21 cellular contexts compared by ENCODE assay signal in the genomic region with DNA sequence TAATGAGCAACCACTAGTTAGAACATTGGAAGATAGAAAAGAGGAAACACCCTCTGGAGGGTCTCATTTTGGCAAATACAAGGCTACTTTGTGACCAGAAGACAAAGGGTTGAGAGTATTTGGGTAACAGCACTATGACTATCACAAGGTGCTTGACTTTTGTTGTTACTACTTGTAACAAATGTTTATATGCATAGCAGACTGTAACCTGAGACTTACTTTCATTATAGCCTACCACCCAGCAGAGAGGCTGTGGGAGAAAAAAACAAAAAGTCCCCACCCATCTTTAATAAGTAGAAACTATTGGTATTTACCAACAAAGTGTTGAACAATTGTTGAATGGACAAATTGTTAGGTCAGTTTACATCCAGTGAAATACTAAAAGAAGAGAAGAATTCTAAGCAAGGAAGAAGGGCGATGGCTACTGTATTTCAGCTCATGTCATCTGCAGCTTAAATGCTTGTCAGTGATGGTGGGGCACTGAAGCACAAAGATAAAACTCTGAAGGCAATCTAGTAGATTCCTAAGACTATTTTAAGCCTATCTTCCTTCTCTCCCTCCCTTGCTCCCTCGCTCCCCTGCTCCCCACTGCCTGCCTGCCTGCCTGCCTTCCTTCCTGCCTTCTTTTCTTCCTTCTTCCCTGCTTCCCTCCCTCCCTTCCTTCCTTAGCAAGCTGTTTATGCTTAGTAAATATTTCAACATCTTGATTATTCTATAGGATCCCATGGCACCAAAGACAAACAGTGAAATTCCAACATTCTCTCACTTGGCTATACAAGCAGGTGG.
A peak's percentile ranks its signal among the peaks of the same experiment; 100 is the strongest.
DNase-seq lines count a peak whose midpoint lies in the region; ATAC-seq and TF ChIP-seq lines count a peak whose summit lies in the region.
"Had no signal": no experiment of that assay in that cellular context is flagged by ENCODE, and none has a peak within 500 bp of the region (broad histone marks: within the 10 kb centered on the region; RNA-seq: fewer than 3 reads in every experiment).

No MANE protein-coding gene starts in this region.

- ATAC-seq in CD8-positive, alpha-beta T cell, result no peak
- no peak for ATAC-seq in HG03135 (IDR thresholded peaks at IDR 0.05; ENCODE audit: unreplicated experiment)
- ATAC-seq: Right ventricle myocardium inferior, T-cell had no signal

- H3K79me2 ChIP-seq in KMS-11 (ENCODE audit: insufficient read depth, low read depth) (no peaks in the 10 kb centered on the region), neural progenitor cell (ENCODE audit: low read depth) (no peaks in the 10 kb centered on the region)

- CTCF ChIA-PET in CD8-positive, alpha-beta T cell (lab: Charles Lee), result no interaction called here

- H3K4me3 ChIP-seq in KMS-11 (IDR thresholded peaks at IDR 0.05; ENCODE audit: insufficient read depth, low read depth, low read length), result no peak overlapping the region
- H3K4me3 ChIP-seq in neural progenitor cell, result no peak overlapping the region
- no peak overlapping the region for H3K4me3 ChIP-seq in CD8-positive, alpha-beta T cell (ENCODE audit: low read depth, low read length)
- H3K4me3 ChIP-seq: Peyer's patch, SK-N-MC had no signal

- H3K27ac ChIP-seq in KMS-11 (no peak overlapping the region), neural progenitor cell (no peak overlapping the region)
- no peak overlapping the region for H3K27ac ChIP-seq in CD8-positive, alpha-beta T cell (ENCODE audit: low read depth, low read length)
- H3K27ac ChIP-seq: Peyer's patch, SK-N-MC had no signal

- H3K4me1 Mint-ChIP-seq in neural progenitor cell, result peaks cover 3% of the 10 kb centered on the region
- no peaks in the 10 kb centered on the region for H3K4me1 Mint-ChIP-seq in CD8-positive, alpha-beta T cell (ENCODE audit: low read depth)
- H3K4me1 Mint-ChIP-seq: CD4-positive, alpha-beta memory T cell; T-cell had no signal

- POLR2A ChIA-PET in CD8-positive, alpha-beta T cell (lab: Charles Lee), result no interaction called here

- H3F3A ChIP-seq in neural progenitor cell (ENCODE audit: low read depth), result no peaks in the 10 kb centered on the region

- no peak overlapping the region for H3K9ac ChIP-seq in KMS-11
- H3K9ac ChIP-seq in neural progenitor cell, result no peak overlapping the region

- TF ChIP-seq CTCF in KMS-11 (conservative IDR thresholded peaks at IDR 0.05; ENCODE audit: low read depth, low read length) (no peak), neural progenitor cell (IDR thresholded peaks at IDR 0.05) (no peak)
- no peak for TF ChIP-seq CTCF in CD8-positive, alpha-beta T cell (IDR thresholded peaks at IDR 0.05)

- H4K20me1 ChIP-seq in KMS-11 (ENCODE audit: insufficient read depth), result no peaks in the 10 kb centered on the region
- no peaks in the 10 kb centered on the region for H4K20me1 ChIP-seq in neural progenitor cell (ENCODE audit: low read depth)

- H2AFZ ChIP-seq in KMS-11 (ENCODE audit: low read depth) (no peak overlapping the region; the same call in 1 of the 2 replicates), neural progenitor cell (replicated peaks) (peak overlapping the region; percentile 59)

- H3K9me3 Mint-ChIP-seq in neural progenitor cell, result no peaks in the 10 kb centered on the region
- no peaks in the 10 kb centered on the region for H3K9me3 Mint-ChIP-seq in CD8-positive, alpha-beta T cell
- H3K9me3 Mint-ChIP-seq: T-cell had no signal

- no peak overlapping the region for H3K4me3 Mint-ChIP-seq in neural progenitor cell
- H3K4me3 Mint-ChIP-seq in CD8-positive, alpha-beta T cell, result no peak overlapping the region
- H3K4me3 Mint-ChIP-seq: CD4-positive, alpha-beta memory T cell; T-cell had no signal

- H3K4me1 ChIP-seq in KMS-11 (ENCODE audit: low read depth, poor library complexity, severe bottlenecking), result peaks cover 8% of the 10 kb centered on the region
- peaks cover 12% of the 10 kb centered on the region for H3K4me1 ChIP-seq in neural progenitor cell
- H3K4me1 ChIP-seq in CD8-positive, alpha-beta T cell (ENCODE audit: insufficient read depth, low read length), result no peaks in the 10 kb centered on the region
- H3K4me1 ChIP-seq: Peyer's patch had no signal

- peak; percentile 19 for DNase-seq in NCI-H2107 treated with DMSO at 0.1 percent for 48 hours (lab: John Stamatoyannopoulos, UW; ENCODE audit: unreplicated experiment)
- DNase-seq in NCI-H2107 (lab: John Stamatoyannopoulos, UW), result no peak
- DNase-seq in OCI-M1 (lab: John Stamatoyannopoulos, UW), result peak; percentile 10
- no peak for DNase-seq in neural progenitor cell (ENCODE audit: low spot score)
- DNase-seq in NOMO-1 (lab: John Stamatoyannopoulos, UW; ENCODE audit: unreplicated experiment in 2 of 2), result no peak
- DNase-seq in CD8-positive, alpha-beta T cell, result no peak
- DNase-seq: CD4-positive, alpha-beta memory T cell; DND-41; H7; KG1; NCI-H1092; NCI-H187; NCI-H226; NCI-H748 treated with DMSO at 0.1 percent for 48 hours; Peyer's patch; T-cell; T-helper 9 cell had no signal

- H3K36me3 ChIP-seq in KMS-11 (ENCODE audit: insufficient read depth) (no peaks in the 10 kb centered on the region), neural progenitor cell (no peaks in the 10 kb centered on the region)
- no peaks in the 10 kb centered on the region for H3K36me3 ChIP-seq in CD8-positive, alpha-beta T cell (ENCODE audit: insufficient read depth, low read length)
- H3K36me3 ChIP-seq: Peyer's patch had no signal

- H3K4me2 ChIP-seq in KMS-11 (0 out of 2 replicates have a peak overlapping the region, but pooled peaks have one; percentile 29), neural progenitor cell (no peak overlapping the region)

- H3K27ac Mint-ChIP-seq in neural progenitor cell, result no peak overlapping the region
- H3K27ac Mint-ChIP-seq in CD8-positive, alpha-beta T cell, result no peak overlapping the region
- H3K27ac Mint-ChIP-seq: CD4-positive, alpha-beta memory T cell; T-cell had no signal

- peaks cover 2% of the 10 kb centered on the region for H3K27me3 Mint-ChIP-seq in neural progenitor cell (ENCODE audit: insufficient read depth, low read depth)
- peaks cover 11% of the 10 kb centered on the region for H3K27me3 Mint-ChIP-seq in CD8-positive, alpha-beta T cell (ENCODE audit: low read depth)

- H3K36me3 Mint-ChIP-seq in neural progenitor cell, result no peaks in the 10 kb centered on the region
- no peaks in the 10 kb centered on the region for H3K36me3 Mint-ChIP-seq in CD8-positive, alpha-beta T cell
- H3K36me3 Mint-ChIP-seq: CD4-positive, alpha-beta memory T cell; T-cell had no signal

- no peaks in the 10 kb centered on the region for H3K27me3 ChIP-seq in KMS-11 (ENCODE audit: insufficient read depth, low read depth)
- H3K27me3 ChIP-seq in neural progenitor cell, result no peaks in the 10 kb centered on the region
- no peaks in the 10 kb centered on the region for H3K27me3 ChIP-seq in CD8-positive, alpha-beta T cell (ENCODE audit: insufficient read depth, low read length)
- H3K27me3 ChIP-seq: Peyer's patch had no signal

- intact Hi-C loops in CD8-positive, alpha-beta T cell (cut with DNase I, micrococcal nuclease), result no loop called here

- H3K9me3 ChIP-seq in neural progenitor cell (ENCODE audit: low read depth), result no peaks in the 10 kb centered on the region
- no peaks in the 10 kb centered on the region for H3K9me3 ChIP-seq in CD8-positive, alpha-beta T cell (ENCODE audit: low read length)
- H3K9me3 ChIP-seq: Peyer's patch had no signal

Comparison
In these comparisons a context has a peak if more than half of its experiments do, and no peak if none do; other contexts are left out.
1. DNase-seq: peak in NCI-H2107 treated with DMSO at 0.1 percent for 48 hours (single experiment) and OCI-M1 (single experiment); none in NCI-H2107 (single experiment), neural progenitor cell (single experiment), NOMO-1 (0 of 2) and CD8-positive, alpha-beta T cell (0 of 7).